Comparison of ENCODE assay signal across 24 cellular contexts in the genomic region with DNA sequence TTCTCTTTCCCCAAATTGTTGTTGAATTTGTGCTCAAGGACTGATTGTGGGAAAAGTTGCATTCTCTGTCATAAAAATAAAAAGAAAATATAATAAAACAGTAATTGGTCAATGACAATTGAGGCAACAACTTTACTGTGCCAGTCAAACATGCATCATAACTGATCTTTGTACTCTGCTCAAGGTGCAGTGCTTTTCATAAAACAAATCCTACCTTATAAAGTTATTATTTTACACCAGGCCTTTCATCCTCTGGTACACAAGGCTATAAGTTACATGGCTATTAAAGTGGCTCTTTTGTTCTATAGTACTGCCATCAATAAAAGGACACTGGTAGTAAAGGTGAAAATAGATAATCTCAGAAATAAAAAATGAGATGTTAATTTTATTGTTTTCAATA.
"Had no signal": no experiment of that assay in that cellular context is flagged by ENCODE, and none has a peak within 500 bp of the region (broad histone marks: within the 10 kb centered on the region; RNA-seq: fewer than 3 reads in every experiment).

No MANE protein-coding gene starts in this region.

- H3K4me1 ChIP-seq: esophagus squamous epithelium, lower lobe of right lung, neural progenitor cell, prostate gland, tibial nerve, upper lobe of right lung, uterus had no signal

- DNase-seq: cortex of kidney; effector memory CD8-positive, alpha-beta T cell; erythroblast; esophagus squamous epithelium; foreskin melanocyte; hypothalamus; immature natural killer cell; islet precursor cell; kidney glomerular epithelial cell; left ventricle myocardium superior; lower lobe of right lung; naive thymus-derived CD4-positive, alpha-beta T cell; right cardiac atrium; stimulated activated CD4-positive, alpha-beta T cell treated with anti-CD3 and anti-CD28 coated beads, Interleukin-15, amount 100 ng/mL, for 24 hours; stimulated activated CD4-positive, alpha-beta T cell treated with anti-CD3 and anti-CD28 coated beads, Interleukin-2, amount 100 ng/mL, for 48 hours; stimulated activated naive B cell treated with anti-CD40 and anti-IgM and Interleukin-4, amounts not matched to agents 10 μg/mL and 1 μg/mL and 100 μg/mL, for 72 hours; upper lobe of right lung; uterus had no signal

- H3K27me3 ChIP-seq: esophagus squamous epithelium, neural progenitor cell, tibial nerve, upper lobe of right lung, uterus had no signal

- H3K9ac ChIP-seq: neural progenitor cell had no signal

- H3K4me3 ChIP-seq: esophagus squamous epithelium, lower lobe of right lung, neural progenitor cell, prostate gland, skin epidermis, thoracic aorta, tibial nerve, upper lobe of right lung, uterus had no signal

- H3K9me3 ChIP-seq: esophagus squamous epithelium, lower lobe of right lung, prostate gland, thoracic aorta, tibial nerve, upper lobe of right lung, uterus had no signal

- FAIRE-seq: endometrium had no signal

- H3K36me3 ChIP-seq: esophagus squamous epithelium, lower lobe of right lung, neural progenitor cell, prostate gland, thoracic aorta, tibial nerve, upper lobe of right lung, uterus had no signal

- ATAC-seq: effector memory CD8-positive, alpha-beta T cell; left ventricle myocardium superior; lower lobe of right lung; naive thymus-derived CD4-positive, alpha-beta T cell; right cardiac atrium; stimulated activated naive B cell treated with anti-CD40 and anti-IgM and Interleukin-4, amounts not matched to agents 10 μg/mL and 1 μg/mL and 100 μg/mL, for 72 hours; upper lobe of right lung had no signal

- H3K27ac ChIP-seq: esophagus squamous epithelium, lower lobe of right lung, neural progenitor cell, prostate gland, skin epidermis, thoracic aorta, tibial nerve, upper lobe of right lung, uterus had no signal
